In the genomic region with DNA sequence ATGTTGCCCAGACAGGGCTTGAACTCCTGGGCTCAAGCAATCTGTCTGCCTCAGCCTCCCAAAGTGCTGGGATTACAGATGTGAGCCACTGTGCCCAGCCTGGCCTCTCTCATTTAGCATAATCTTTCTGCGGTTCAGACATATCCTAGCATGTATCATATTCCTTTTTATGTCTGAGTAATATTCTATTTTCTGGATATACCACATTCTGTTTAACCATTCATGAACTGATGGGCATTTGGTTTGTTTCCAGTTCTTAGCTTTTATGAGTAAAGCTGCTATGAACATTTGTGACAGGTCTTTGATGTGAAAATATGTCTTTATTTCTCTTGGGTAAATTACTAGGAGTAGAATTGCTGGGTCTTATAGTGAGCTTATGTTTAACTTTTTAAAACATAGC, we compare ENCODE assay signal across 29 cellular contexts. TPM values are rescaled to one million over a fixed set of nuclear protein-coding genes. Genes with fewer than 3 reads are reported as not detected.
"Had no signal": no experiment of that assay in that cellular context is flagged by ENCODE, and none has a peak within 500 bp of the region (broad histone marks: within the 10 kb centered on the region; RNA-seq: fewer than 3 reads in every experiment).

No MANE protein-coding gene starts in this region.

- ATAC-seq: effector memory CD8-positive, alpha-beta T cell; esophagus mucosa; foreskin keratinocyte; gastrocnemius medialis; gastroesophageal sphincter; heart left ventricle; heart right ventricle had no signal

- H3K79me2 ChIP-seq: hepatocyte had no signal

- H3K9me3 ChIP-seq: colonic mucosa, gastrocnemius medialis had no signal

- H3K27ac ChIP-seq: colonic mucosa, coronary artery, epithelial cell of prostate, esophagus muscularis mucosa, esophagus squamous epithelium, foreskin keratinocyte, gastrocnemius medialis, gastroesophageal sphincter, heart left ventricle, heart right ventricle, hepatocyte had no signal

- FAIRE-seq: colon, endometrium, endothelial cell of umbilical vein, frontal cortex had no signal

- H3K4me1 Mint-ChIP-seq: endodermal cell had no signal

- DNase-seq: colonic mucosa; cortex of kidney; dermis blood vessel endothelial cell; effector CD4-positive, alpha-beta T cell; effector CD8-positive, alpha-beta T cell; effector memory CD4-positive, alpha-beta T cell; effector memory CD8-positive, alpha-beta T cell; endodermal cell; erythroblast; esophagus squamous epithelium; foreskin fibroblast; foreskin keratinocyte; foreskin melanocyte; gastrocnemius medialis; glutamatergic neuron; head of caudate nucleus; heart left ventricle; heart right ventricle had no signal

- H3K4me2 ChIP-seq: hepatocyte had no signal

- H3K4me1 ChIP-seq: colonic mucosa, esophagus muscularis mucosa, gastrocnemius medialis, gastroesophageal sphincter, heart left ventricle, heart right ventricle had no signal

- H3K4me3 Mint-ChIP-seq: dendritic cell treated with granulocyte-macrophage colony-stimulating factor and Interleukin-4, amounts not matched to agents 40 ng/mL and 50 ng/mL, for 4 days; effector memory CD8-positive, alpha-beta T cell; endodermal cell had no signal

- H3K36me3 ChIP-seq: colonic mucosa, esophagus muscularis mucosa, esophagus squamous epithelium, gastrocnemius medialis had no signal

- H3K4me3 ChIP-seq: colonic mucosa, coronary artery, esophagus muscularis mucosa, esophagus squamous epithelium, gastrocnemius medialis, gastroesophageal sphincter, heart left ventricle, heart right ventricle, hepatocyte had no signal

- H3K27me3 ChIP-seq: colonic mucosa, esophagus muscularis mucosa, esophagus squamous epithelium, foreskin keratinocyte, gastrocnemius medialis, gastroesophageal sphincter, heart left ventricle, heart right ventricle, hepatocyte had no signal

- H2AFZ ChIP-seq: hepatocyte had no signal

- H3K9me3 Mint-ChIP-seq: dendritic cell treated with granulocyte-macrophage colony-stimulating factor and Interleukin-4, amounts not matched to agents 40 ng/mL and 50 ng/mL, for 4 days; effector memory CD8-positive, alpha-beta T cell had no signal

- H3K27ac Mint-ChIP-seq: dendritic cell treated with granulocyte-macrophage colony-stimulating factor and Interleukin-4, amounts not matched to agents 40 ng/mL and 50 ng/mL, for 4 days; effector memory CD8-positive, alpha-beta T cell; endodermal cell had no signal

RNA-seq across cellular contexts. Expression of a gene that starts 23.5 kb away (rescaled TPM):
- total RNA-seq: dermis blood vessel endothelial cell had no signal
